ENCODE assay signal across 1 cellular context in the genomic region with DNA sequence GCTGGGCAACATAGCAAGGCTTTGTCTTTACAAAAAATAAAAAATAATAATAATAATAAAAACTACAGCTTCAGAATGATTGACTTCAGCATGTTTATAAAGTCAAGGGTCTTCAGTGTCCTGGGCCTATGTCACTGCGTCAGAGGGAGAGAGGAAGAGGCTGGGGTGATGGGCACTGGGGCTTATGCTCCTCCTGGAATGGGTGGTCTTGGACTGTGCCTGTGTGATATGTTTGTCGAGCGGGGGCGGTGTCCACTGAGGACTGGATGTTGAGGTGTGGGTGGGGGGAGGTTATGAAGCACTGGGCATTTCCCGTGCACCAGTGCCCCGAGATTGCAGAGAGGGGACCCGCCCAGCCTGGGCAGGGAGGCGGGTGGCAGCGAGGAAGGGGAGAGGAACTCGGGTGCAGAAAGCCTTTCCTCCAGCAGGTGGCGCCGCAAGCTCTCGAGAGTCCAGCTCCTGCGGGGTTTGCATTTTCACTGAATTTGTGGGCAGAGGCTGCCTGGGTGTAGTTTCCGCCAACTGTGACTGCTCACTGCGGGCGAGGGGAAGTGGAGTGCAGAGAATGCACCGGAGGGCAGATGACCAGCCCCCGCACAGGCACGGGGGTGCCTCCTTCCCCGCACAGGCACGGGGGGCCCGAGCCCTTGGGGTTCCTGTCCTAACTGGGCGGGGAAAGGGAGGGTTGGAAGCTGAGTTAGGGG.
TF ChIP-seq lines count a peak whose summit lies in the region.

No MANE protein-coding gene starts in this region.

TF ChIP-seq in GM12878, 131 proteins besides CTCF, POLR2A, EP300 and RAD21 (continued from another document and continues in another):
- TF ChIP-seq POLR2AphosphoS5 (IDR thresholded peaks at IDR 0.05; ENCODE audit: low read length), result no peak
- TF ChIP-seq TBL1XR1 (IDR thresholded peaks at IDR 0.05; ENCODE audit: low read depth, low read length), result 0 out of 2 replicates have a peak, but pooled peaks have one; percentile 43
- peak; percentile 87; the same call in 1 of the 2 replicates for TF ChIP-seq HDGF (IDR thresholded peaks at IDR 0.05)
- 0 out of 2 replicates have a peak, but pooled peaks have one; percentile 76 for TF ChIP-seq STAT1 (conservative IDR thresholded peaks at IDR 0.05)
- TF ChIP-seq, protein P1, sequence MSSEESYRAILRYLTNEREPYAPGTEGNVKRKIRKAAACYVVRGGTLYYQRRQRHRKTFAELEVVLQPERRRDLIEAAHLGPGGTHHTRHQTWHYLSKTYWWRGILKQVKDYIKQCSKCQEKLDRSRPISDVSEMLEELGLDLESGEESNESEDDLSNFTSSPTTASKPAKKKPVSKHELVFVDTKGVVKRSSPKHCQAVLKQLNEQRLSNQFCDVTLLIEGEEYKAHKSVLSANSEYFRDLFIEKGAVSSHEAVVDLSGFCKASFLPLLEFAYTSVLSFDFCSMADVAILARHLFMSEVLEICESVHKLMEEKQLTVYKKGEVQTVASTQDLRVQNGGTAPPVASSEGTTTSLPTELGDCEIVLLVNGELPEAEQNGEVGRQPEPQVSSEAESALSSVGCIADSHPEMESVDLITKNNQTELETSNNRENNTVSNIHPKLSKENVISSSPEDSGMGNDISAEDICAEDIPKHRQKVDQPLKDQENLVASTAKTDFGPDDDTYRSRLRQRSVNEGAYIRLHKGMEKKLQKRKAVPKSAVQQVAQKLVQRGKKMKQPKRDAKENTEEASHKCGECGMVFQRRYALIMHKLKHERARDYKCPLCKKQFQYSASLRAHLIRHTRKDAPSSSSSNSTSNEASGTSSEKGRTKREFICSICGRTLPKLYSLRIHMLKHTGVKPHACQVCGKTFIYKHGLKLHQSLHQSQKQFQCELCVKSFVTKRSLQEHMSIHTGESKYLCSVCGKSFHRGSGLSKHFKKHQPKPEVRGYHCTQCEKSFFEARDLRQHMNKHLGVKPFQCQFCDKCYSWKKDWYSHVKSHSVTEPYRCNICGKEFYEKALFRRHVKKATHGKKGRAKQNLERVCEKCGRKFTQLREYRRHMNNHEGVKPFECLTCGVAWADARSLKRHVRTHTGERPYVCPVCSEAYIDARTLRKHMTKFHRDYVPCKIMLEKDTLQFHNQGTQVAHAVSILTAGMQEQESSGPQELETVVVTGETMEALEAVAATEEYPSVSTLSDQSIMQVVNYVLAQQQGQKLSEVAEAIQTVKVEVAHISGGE (CRISPR knock-in tag; IDR thresholded peaks at IDR 0.05), result no peak
- TF ChIP-seq IRF4 (IDR thresholded peaks at IDR 0.05; ENCODE audit: low read depth, low read length), result 0 out of 2 replicates have a peak, but pooled peaks have one; percentile 20
- TF ChIP-seq KLF5 (IDR thresholded peaks at IDR 0.05; ENCODE audit: partially characterized antibody), result no peak
- TF ChIP-seq RAD51 (IDR thresholded peaks at IDR 0.05), result no peak
- TF ChIP-seq ZNF217 (IDR thresholded peaks at IDR 0.05), result no peak
- TF ChIP-seq, protein P2, sequence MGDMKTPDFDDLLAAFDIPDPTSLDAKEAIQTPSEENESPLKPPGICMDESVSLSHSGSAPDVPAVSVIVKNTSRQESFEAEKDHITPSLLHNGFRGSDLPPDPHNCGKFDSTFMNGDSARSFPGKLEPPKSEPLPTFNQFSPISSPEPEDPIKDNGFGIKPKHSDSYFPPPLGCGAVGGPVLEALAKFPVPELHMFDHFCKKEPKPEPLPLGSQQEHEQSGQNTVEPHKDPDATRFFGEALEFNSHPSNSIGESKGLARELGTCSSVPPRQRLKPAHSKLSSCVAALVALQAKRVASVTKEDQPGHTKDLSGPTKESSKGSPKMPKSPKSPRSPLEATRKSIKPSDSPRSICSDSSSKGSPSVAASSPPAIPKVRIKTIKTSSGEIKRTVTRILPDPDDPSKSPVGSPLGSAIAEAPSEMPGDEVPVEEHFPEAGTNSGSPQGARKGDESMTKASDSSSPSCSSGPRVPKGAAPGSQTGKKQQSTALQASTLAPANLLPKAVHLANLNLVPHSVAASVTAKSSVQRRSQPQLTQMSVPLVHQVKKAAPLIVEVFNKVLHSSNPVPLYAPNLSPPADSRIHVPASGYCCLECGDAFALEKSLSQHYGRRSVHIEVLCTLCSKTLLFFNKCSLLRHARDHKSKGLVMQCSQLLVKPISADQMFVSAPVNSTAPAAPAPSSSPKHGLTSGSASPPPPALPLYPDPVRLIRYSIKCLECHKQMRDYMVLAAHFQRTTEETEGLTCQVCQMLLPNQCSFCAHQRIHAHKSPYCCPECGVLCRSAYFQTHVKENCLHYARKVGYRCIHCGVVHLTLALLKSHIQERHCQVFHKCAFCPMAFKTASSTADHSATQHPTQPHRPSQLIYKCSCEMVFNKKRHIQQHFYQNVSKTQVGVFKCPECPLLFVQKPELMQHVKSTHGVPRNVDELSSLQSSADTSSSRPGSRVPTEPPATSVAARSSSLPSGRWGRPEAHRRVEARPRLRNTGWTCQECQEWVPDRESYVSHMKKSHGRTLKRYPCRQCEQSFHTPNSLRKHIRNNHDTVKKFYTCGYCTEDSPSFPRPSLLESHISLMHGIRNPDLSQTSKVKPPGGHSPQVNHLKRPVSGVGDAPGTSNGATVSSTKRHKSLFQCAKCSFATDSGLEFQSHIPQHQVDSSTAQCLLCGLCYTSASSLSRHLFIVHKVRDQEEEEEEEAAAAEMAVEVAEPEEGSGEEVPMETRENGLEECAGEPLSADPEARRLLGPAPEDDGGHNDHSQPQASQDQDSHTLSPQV (IDR thresholded peaks at IDR 0.05), result no peak
- TF ChIP-seq PML (IDR thresholded peaks at IDR 0.05; ENCODE audit: low read length), result no peak
- TF ChIP-seq TCF3 (IDR thresholded peaks at IDR 0.05; ENCODE audit: borderline replicate concordance, insufficient read depth, low read depth, low read length), result no peak
- TF ChIP-seq, protein P3, sequence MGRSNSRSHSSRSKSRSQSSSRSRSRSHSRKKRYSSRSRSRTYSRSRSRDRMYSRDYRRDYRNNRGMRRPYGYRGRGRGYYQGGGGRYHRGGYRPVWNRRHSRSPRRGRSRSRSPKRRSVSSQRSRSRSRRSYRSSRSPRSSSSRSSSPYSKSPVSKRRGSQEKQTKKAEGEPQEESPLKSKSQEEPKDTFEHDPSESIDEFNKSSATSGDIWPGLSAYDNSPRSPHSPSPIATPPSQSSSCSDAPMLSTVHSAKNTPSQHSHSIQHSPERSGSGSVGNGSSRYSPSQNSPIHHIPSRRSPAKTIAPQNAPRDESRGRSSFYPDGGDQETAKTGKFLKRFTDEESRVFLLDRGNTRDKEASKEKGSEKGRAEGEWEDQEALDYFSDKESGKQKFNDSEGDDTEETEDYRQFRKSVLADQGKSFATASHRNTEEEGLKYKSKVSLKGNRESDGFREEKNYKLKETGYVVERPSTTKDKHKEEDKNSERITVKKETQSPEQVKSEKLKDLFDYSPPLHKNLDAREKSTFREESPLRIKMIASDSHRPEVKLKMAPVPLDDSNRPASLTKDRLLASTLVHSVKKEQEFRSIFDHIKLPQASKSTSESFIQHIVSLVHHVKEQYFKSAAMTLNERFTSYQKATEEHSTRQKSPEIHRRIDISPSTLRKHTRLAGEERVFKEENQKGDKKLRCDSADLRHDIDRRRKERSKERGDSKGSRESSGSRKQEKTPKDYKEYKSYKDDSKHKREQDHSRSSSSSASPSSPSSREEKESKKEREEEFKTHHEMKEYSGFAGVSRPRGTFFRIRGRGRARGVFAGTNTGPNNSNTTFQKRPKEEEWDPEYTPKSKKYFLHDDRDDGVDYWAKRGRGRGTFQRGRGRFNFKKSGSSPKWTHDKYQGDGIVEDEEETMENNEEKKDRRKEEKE (IDR thresholded peaks at IDR 0.05), result no peak
- TF ChIP-seq, protein P4, sequence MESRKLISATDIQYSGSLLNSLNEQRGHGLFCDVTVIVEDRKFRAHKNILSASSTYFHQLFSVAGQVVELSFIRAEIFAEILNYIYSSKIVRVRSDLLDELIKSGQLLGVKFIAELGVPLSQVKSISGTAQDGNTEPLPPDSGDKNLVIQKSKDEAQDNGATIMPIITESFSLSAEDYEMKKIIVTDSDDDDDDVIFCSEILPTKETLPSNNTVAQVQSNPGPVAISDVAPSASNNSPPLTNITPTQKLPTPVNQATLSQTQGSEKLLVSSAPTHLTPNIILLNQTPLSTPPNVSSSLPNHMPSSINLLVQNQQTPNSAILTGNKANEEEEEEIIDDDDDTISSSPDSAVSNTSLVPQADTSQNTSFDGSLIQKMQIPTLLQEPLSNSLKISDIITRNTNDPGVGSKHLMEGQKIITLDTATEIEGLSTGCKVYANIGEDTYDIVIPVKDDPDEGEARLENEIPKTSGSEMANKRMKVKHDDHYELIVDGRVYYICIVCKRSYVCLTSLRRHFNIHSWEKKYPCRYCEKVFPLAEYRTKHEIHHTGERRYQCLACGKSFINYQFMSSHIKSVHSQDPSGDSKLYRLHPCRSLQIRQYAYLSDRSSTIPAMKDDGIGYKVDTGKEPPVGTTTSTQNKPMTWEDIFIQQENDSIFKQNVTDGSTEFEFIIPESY (IDR thresholded peaks at IDR 0.05), result no peak
- TF ChIP-seq EGR1 (IDR thresholded peaks at IDR 0.05; ENCODE audit: borderline replicate concordance in 1 of 2, low read depth in 2 of 2, low read length in 2 of 2), result peak in 1 of 2 experiments; percentile 59; a peak in 1 of 3 replicates
- TF ChIP-seq SMAD1 (IDR thresholded peaks at IDR 0.05; ENCODE audit: low read depth, partially characterized antibody), result no peak
- no peak for TF ChIP-seq SREBF2 (IDR thresholded peaks at IDR 0.05; ENCODE audit: low read length)
- TF ChIP-seq, protein P5, sequence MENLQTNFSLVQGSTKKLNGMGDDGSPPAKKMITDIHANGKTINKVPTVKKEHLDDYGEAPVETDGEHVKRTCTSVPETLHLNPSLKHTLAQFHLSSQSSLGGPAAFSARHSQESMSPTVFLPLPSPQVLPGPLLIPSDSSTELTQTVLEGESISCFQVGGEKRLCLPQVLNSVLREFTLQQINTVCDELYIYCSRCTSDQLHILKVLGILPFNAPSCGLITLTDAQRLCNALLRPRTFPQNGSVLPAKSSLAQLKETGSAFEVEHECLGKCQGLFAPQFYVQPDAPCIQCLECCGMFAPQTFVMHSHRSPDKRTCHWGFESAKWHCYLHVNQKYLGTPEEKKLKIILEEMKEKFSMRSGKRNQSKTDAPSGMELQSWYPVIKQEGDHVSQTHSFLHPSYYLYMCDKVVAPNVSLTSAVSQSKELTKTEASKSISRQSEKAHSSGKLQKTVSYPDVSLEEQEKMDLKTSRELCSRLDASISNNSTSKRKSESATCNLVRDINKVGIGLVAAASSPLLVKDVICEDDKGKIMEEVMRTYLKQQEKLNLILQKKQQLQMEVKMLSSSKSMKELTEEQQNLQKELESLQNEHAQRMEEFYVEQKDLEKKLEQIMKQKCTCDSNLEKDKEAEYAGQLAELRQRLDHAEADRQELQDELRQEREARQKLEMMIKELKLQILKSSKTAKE (IDR thresholded peaks at IDR 0.05; ENCODE audit: low read depth, poor library complexity, severe bottlenecking), result no peak
- TF ChIP-seq SREBF1 (IDR thresholded peaks at IDR 0.05; ENCODE audit: low read length), result no peak
- TF ChIP-seq SMC3 (IDR thresholded peaks at IDR 0.05; ENCODE audit: borderline replicate concordance, low read length), result peak; percentile 96
- TF ChIP-seq ZNF24 (IDR thresholded peaks at IDR 0.05), result 0 out of 2 replicates have a peak, but pooled peaks have one; percentile 39
- no peak for TF ChIP-seq ESRRA (IDR thresholded peaks at IDR 0.05; ENCODE audit: low read length)
- TF ChIP-seq, protein P6, sequence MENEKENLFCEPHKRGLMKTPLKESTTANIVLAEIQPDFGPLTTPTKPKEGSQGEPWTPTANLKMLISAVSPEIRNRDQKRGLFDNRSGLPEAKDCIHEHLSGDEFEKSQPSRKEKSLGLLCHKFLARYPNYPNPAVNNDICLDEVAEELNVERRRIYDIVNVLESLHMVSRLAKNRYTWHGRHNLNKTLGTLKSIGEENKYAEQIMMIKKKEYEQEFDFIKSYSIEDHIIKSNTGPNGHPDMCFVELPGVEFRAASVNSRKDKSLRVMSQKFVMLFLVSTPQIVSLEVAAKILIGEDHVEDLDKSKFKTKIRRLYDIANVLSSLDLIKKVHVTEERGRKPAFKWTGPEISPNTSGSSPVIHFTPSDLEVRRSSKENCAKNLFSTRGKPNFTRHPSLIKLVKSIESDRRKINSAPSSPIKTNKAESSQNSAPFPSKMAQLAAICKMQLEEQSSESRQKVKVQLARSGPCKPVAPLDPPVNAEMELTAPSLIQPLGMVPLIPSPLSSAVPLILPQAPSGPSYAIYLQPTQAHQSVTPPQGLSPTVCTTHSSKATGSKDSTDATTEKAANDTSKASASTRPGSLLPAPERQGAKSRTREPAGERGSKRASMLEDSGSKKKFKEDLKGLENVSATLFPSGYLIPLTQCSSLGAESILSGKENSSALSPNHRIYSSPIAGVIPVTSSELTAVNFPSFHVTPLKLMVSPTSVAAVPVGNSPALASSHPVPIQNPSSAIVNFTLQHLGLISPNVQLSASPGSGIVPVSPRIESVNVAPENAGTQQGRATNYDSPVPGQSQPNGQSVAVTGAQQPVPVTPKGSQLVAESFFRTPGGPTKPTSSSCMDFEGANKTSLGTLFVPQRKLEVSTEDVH (IDR thresholded peaks at IDR 0.05; ENCODE audit: low read depth, partially characterized antibody), result no peak
- peak; percentile 54; the same call in 1 of the 2 replicates for TF ChIP-seq EED (IDR thresholded peaks at IDR 0.05; ENCODE audit: low read depth)
- no peak for TF ChIP-seq TARDBP (IDR thresholded peaks at IDR 0.05; ENCODE audit: borderline replicate concordance)
- TF ChIP-seq HDAC6 (IDR thresholded peaks at IDR 0.05; ENCODE audit: unreplicated experiment), result no peak
- TF ChIP-seq, protein P7, sequence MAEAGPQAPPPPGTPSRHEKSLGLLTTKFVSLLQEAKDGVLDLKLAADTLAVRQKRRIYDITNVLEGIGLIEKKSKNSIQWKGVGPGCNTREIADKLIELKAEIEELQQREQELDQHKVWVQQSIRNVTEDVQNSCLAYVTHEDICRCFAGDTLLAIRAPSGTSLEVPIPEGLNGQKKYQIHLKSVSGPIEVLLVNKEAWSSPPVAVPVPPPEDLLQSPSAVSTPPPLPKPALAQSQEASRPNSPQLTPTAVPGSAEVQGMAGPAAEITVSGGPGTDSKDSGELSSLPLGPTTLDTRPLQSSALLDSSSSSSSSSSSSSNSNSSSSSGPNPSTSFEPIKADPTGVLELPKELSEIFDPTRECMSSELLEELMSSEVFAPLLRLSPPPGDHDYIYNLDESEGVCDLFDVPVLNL (IDR thresholded peaks at IDR 0.05; ENCODE audit: low read depth, low read length), result no peak
